25 cellular contexts compared by ENCODE assay signal in genomic region chr14:88146881-88147649, GRCh38.
"Had no signal": no experiment of that assay in that cellular context is flagged by ENCODE, and none has a peak within 500 bp of the region (broad histone marks: within the 10 kb centered on the region; RNA-seq: fewer than 3 reads in every experiment).

No MANE protein-coding gene starts in this region.

- H3K27ac ChIP-seq: ovary, parathyroid adenoma, psoas muscle, right lobe of liver, sigmoid colon, suprapubic skin, testis, tibial artery, transverse colon, upper lobe of right lung, uterus had no signal

- H3K9ac ChIP-seq: parathyroid adenoma had no signal

- DNase-seq: naive B cell; naive thymus-derived CD8-positive, alpha-beta T cell; nephron progenitor cell; occipital lobe; ovary; posterior cingulate gyrus; psoas muscle; right lobe of liver; sigmoid colon; small intestine; stimulated activated CD4-positive, alpha-beta T cell treated with anti-CD3 and anti-CD28 coated beads, Interleukin-15, amount 100 ng/mL, for 24 hours; stimulated activated CD4-positive, alpha-beta T cell treated with anti-CD3 and anti-CD28 coated beads, Interleukin-2, amount 100 ng/mL, for 24 hours; stimulated activated CD4-positive, alpha-beta T cell treated with anti-CD3 and anti-CD28 coated beads, Interleukin-2, amount 100 ng/mL, for 48 hours; stimulated activated CD4-positive, alpha-beta T cell treated with anti-CD3 and anti-CD28 coated beads, Interleukin-4, amount 100 ng/mL, for 4 hours; stimulated activated CD8-positive, alpha-beta memory T cell treated with anti-CD3 and anti-CD28 coated beads, Interleukin-4, amount 100 ng/mL, for 48 hours; stimulated activated naive B cell treated with anti-CD40 and anti-IgM and Interleukin-4, amounts not matched to agents 10 μg/mL and 1 μg/mL and 100 μg/mL, for 72 hours; stimulated activated naive CD8-positive, alpha-beta T cell treated with anti-CD3 and anti-CD28 coated beads, Interleukin-15, amount 100 ng/mL, for 72 hours; stimulated activated naive CD8-positive, alpha-beta T cell treated with anti-CD3 and anti-CD28 coated beads, Interleukin-15, Interleukin-2, amounts not matched to agents 100 U/mL and 50 U/mL, for 24 hours; testis; tibial artery; transverse colon; upper lobe of right lung; uterus had no signal

- H3K36me3 ChIP-seq: ovary, right lobe of liver, sigmoid colon, suprapubic skin, tibial artery, transverse colon, upper lobe of right lung, uterus had no signal

- H3K4me3 ChIP-seq: ovary, psoas muscle, right lobe of liver, sigmoid colon, suprapubic skin, testis, tibial artery, transverse colon, upper lobe of right lung, uterus had no signal

- H3K9me3 ChIP-seq: ovary, psoas muscle, right lobe of liver, sigmoid colon, suprapubic skin, testis, tibial artery, transverse colon, upper lobe of right lung, uterus had no signal

- H2AFZ ChIP-seq: parathyroid adenoma had no signal

- H3K4me1 ChIP-seq: parathyroid adenoma, psoas muscle, right lobe of liver, sigmoid colon, suprapubic skin, testis, tibial artery, transverse colon, upper lobe of right lung, uterus had no signal

- H3K27me3 ChIP-seq: ovary, right lobe of liver, sigmoid colon, suprapubic skin, testis, tibial artery, transverse colon, upper lobe of right lung, uterus had no signal
